23 cellular contexts compared by ENCODE assay signal in genomic region chr2:224252601-224253000, GRCh38.
DNase-seq lines count a peak whose midpoint lies in the region; ATAC-seq and TF ChIP-seq lines count a peak whose summit lies in the region.
"Had no signal": no experiment of that assay in that cellular context is flagged by ENCODE, and none has a peak within 500 bp of the region (broad histone marks: within the 10 kb centered on the region; RNA-seq: fewer than 3 reads in every experiment).

No MANE protein-coding gene starts in this region.

- ATAC-seq in left lung (no peak), GM18861 (IDR thresholded peaks at IDR 0.05; ENCODE audit: unreplicated experiment) (no peak)
- ATAC-seq: A549, heart left ventricle had no signal

- H3K9me3 ChIP-seq in left lung: no peaks in the 10 kb centered on the region
- H3K9me3 ChIP-seq: A549, adrenal gland, colonic mucosa, heart left ventricle, Peyer's patch had no signal

- DNase-seq in AG09309 (ENCODE audit: low read depth) (peak; percentile 77), HFF-Myc (ENCODE audit: extremely low read depth, low read depth) (peak; percentile 70), dedifferentiated amniotic fluid mesenchymal stem cell (ENCODE audit: extremely low spot score) (peak; percentile 77), non-pigmented ciliary epithelial cell (ENCODE audit: low read depth) (peak; percentile 15), islet precursor cell (no peak), RPMI8226 (no peak), left lung (no peak)
- DNase-seq: activated naive CD4-positive, alpha-beta T cell; activated T-cell treated with anti-CD3 and anti-CD28 coated beads, Interleukin-2, amount 50 U/mL, for 1 hour; adrenal gland; CD4-positive, CD25-positive, alpha-beta regulatory T cell; colonic mucosa; heart left ventricle; KG1; mesendoderm; NCI-H1694 treated with DMSO at 0.1 percent for 48 hours; NCI-H526; nucleus accumbens; Peyer's patch; stimulated activated CD4-positive, alpha-beta T cell treated with anti-CD3 and anti-CD28 coated beads, Interleukin-1b, Interleukin-23, amount 100 ng/mL, for 48 hours had no signal

- intact Hi-C loops in left lung (cut with DNase I): no loop called here

- no peak overlapping the region for H3K27ac ChIP-seq in left lung
- H3K27ac ChIP-seq: A549, adrenal gland, colonic mucosa, heart left ventricle, Peyer's patch, skin epidermis had no signal

- H3K4me1 ChIP-seq in left lung: no peaks in the 10 kb centered on the region
- H3K4me1 ChIP-seq: adrenal gland, colonic mucosa, heart left ventricle, Peyer's patch had no signal

- TF ChIP-seq CTCF in AG09309 (IDR thresholded peaks at IDR 0.05; ENCODE audit: control insufficient read depth, insufficient read depth, low read depth, low read length, missing control alignments): no peak
- TF ChIP-seq CTCF in HFF-Myc (IDR thresholded peaks at IDR 0.05; ENCODE audit: low read depth, low read length, missing control alignments): no peak
- TF ChIP-seq CTCF in left lung (IDR thresholded peaks at IDR 0.05): no peak

- no peaks in the 10 kb centered on the region for H3K36me3 ChIP-seq in left lung
- H3K36me3 ChIP-seq: adrenal gland, colonic mucosa, heart left ventricle, Peyer's patch had no signal

- H3K4me3 ChIP-seq in AG09309 (ENCODE audit: control insufficient read depth, low read depth, low read length) (no peak overlapping the region), HFF-Myc (replicated peaks; ENCODE audit: low read depth, low read length) (no peak overlapping the region), left lung (no peak overlapping the region)
- H3K4me3 ChIP-seq: A549, adrenal gland, colonic mucosa, heart left ventricle, Peyer's patch, skin epidermis had no signal

- no peaks in the 10 kb centered on the region for H3K27me3 ChIP-seq in left lung
- H3K27me3 ChIP-seq: adrenal gland, colonic mucosa, heart left ventricle, Peyer's patch had no signal

Comparison
In these comparisons a context has a peak if more than half of its experiments do, and no peak if none do; other contexts are left out.
1. DNase-seq: peak in AG09309 (single experiment), HFF-Myc (single experiment), dedifferentiated amniotic fluid mesenchymal stem cell (single experiment) and non-pigmented ciliary epithelial cell (single experiment); none in islet precursor cell (single experiment), RPMI8226 (single experiment) and left lung (0 of 2).